2 cellular contexts compared by ENCODE assay signal in the genomic region with DNA sequence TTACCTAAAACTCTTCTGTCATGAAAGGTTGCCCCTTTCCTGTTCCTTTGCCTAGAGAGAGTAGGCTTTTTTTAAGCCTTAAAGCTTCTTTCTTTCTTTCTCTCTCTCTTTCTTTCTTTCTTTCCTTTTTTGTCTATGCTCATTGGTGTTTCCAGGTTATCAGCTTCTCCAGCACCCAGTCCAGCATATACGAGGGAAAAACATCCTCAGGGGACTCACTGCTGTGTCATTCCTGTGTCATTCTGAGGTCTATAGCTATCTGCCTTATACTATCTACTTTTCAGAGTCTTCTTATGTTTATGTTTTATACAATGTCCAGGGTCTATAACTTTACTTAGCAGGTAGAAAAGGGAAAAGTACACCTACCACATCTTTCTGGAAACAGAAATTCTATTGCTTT.
TF ChIP-seq lines count a peak whose summit lies in the region.

No MANE protein-coding gene starts in this region.

TF ChIP-seq in HepG2, 621 proteins besides CTCF, POLR2A, EP300 and RAD21 (continues in another document):
- no peak for TF ChIP-seq JUN (CRISPR knock-in tag; IDR thresholded peaks at IDR 0.05)
- TF ChIP-seq SP4 (CRISPR knock-in tag; IDR thresholded peaks at IDR 0.05): no peak
- TF ChIP-seq KMT2B (CRISPR knock-in tag; IDR thresholded peaks at IDR 0.05): no peak
- TF ChIP-seq PITX1 (CRISPR knock-in tag; IDR thresholded peaks at IDR 0.05): no peak
- TF ChIP-seq ZFP82 (CRISPR knock-in tag; IDR thresholded peaks at IDR 0.05; ENCODE audit: borderline replicate concordance): no peak
- TF ChIP-seq ZNF687 (CRISPR knock-in tag; IDR thresholded peaks at IDR 0.05): no peak
- TF ChIP-seq, protein P1, sequence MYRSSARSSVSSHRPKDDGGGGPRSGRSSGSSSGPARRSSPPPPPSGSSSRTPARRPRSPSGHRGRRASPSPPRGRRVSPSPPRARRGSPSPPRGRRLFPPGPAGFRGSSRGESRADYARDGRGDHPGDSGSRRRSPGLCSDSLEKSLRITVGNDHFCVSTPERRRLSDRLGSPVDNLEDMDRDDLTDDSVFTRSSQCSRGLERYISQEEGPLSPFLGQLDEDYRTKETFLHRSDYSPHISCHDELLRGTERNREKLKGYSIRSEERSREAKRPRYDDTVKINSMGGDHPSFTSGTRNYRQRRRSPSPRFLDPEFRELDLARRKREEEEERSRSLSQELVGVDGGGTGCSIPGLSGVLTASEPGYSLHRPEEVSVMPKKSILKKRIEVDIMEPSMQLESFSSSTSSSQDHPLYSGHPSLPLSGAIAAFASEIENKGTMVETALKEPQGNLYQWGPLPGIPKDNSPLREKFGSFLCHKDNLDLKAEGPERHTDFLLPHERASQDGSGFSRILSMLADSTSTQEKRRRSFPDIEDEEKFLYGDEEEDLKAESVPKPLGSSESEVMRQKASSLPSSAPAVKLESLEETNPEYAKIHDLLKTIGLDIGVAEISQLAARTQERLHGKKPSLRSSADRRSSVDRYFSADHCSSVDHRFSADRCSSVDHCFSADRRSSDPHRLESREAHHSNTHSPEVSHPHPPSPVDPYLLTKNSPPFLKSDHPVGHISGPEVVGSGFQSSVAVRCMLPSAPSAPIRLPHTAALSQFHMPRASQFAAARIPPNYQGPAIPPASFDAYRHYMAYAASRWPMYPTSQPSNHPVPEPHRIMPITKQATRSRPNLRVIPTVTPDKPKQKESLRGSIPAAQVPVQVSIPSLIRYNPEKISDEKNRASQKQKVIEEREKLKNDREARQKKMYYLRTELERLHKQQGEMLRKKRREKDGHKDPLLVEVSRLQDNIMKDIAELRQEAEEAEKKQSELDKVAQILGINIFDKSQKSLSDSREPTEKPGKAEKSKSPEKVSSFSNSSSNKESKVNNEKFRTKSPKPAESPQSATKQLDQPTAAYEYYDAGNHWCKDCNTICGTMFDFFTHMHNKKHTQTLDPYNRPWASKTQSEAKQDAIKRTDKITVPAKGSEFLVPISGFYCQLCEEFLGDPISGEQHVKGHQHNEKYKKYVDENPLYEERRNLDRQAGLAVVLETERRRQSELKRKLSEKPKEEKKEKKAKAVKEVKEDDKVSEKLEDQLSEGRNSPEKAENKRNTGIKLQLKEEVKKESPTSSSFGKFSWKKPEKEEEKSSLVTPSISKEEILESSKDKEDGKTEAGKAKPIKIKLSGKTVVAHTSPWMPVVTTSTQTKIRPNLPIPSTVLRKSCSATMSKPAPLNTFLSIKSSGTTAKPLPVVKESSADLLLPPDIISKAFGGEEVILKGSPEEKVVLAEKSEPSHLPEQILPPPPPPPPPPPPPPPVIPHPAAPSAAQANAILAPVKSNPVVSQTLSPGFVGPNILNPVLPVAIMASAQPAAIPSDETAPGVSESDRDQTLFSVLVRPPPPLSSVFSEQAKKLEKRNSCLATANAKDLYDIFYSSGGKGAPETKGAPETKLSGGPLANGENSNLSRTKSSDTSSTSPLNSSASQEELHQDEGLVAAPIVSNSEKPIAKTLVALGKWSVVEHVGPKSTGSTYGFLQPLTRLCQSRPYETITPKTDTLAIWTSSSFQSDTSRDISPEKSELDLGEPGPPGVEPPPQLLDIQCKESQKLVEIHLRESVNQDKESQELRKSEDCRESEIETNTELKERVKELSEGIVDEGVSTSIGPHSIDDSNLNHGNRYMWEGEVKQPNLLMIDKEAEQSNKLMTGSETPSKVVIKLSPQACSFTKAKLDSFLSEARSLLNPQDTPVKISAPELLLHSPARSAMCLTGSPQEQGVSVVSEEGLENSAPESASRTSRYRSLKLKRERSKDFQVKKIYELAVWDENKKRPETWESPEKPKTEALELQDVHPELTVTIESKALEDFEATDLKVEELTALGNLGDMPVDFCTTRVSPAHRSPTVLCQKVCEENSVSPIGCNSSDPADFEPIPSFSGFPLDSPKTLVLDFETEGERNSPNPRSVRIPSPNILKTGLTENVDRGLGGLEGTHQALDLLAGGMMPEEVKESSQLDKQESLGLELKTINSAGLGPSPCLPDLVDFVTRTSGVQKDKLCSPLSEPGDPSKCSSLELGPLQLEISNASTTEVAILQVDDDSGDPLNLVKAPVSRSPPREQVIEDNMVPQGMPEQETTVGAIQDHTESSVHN (CRISPR knock-in tag; IDR thresholded peaks at IDR 0.05): no peak
- no peak for TF ChIP-seq ZNF720 (CRISPR knock-in tag; IDR thresholded peaks at IDR 0.05)
- TF ChIP-seq ZNF530 (CRISPR knock-in tag; IDR thresholded peaks at IDR 0.05; ENCODE audit: low read depth): no peak
- TF ChIP-seq NPAS2 (CRISPR knock-in tag; IDR thresholded peaks at IDR 0.05; ENCODE audit: borderline replicate concordance): no peak
- no peak for TF ChIP-seq ZNF879 (CRISPR knock-in tag; IDR thresholded peaks at IDR 0.05)
- no peak for TF ChIP-seq KAT8 (CRISPR knock-in tag; IDR thresholded peaks at IDR 0.05)
- no peak for TF ChIP-seq PHB2 (IDR thresholded peaks at IDR 0.05; ENCODE audit: partially characterized antibody)
- TF ChIP-seq NCOR1 (IDR thresholded peaks at IDR 0.05; ENCODE audit: borderline replicate concordance, low read length): no peak
- TF ChIP-seq NFKB2 (CRISPR knock-in tag; IDR thresholded peaks at IDR 0.05; ENCODE audit: borderline replicate concordance): no peak
- TF ChIP-seq ZNF124 (CRISPR knock-in tag; IDR thresholded peaks at IDR 0.05): no peak
- no peak for TF ChIP-seq ZNF333 (CRISPR knock-in tag; IDR thresholded peaks at IDR 0.05; ENCODE audit: borderline replicate concordance)
- TF ChIP-seq MATR3 (CRISPR knock-in tag; IDR thresholded peaks at IDR 0.05): no peak

TF ChIP-seq in K562, 482 proteins besides CTCF, POLR2A, EP300 and RAD21 (continues in another document):
- no peak for TF ChIP-seq PCBP1 (IDR thresholded peaks at IDR 0.05; ENCODE audit: low read depth, low read length, poor library complexity, severe bottlenecking)
- peak; percentile 69 for TF ChIP-seq DPF2 (IDR thresholded peaks at IDR 0.05)
- no peak for TF ChIP-seq FOXP1 (CRISPR knock-in tag; IDR thresholded peaks at IDR 0.05)
- TF ChIP-seq CREB1 (IDR thresholded peaks at IDR 0.05): no peak
- no peak for TF ChIP-seq CREB1 (CRISPR knock-in tag; IDR thresholded peaks at IDR 0.05)
- TF ChIP-seq PCBP2 (IDR thresholded peaks at IDR 0.05; ENCODE audit: low read depth, low read length, poor library complexity, severe bottlenecking): no peak
- TF ChIP-seq TCF7 (IDR thresholded peaks at IDR 0.05; ENCODE audit: borderline replicate concordance): no peak
- TF ChIP-seq NELFE (IDR thresholded peaks at IDR 0.05; ENCODE audit: insufficient read depth, insufficient read length): no peak
- TF ChIP-seq CBFA2T3 (IDR thresholded peaks at IDR 0.05): peak; percentile 23; the same call in 1 of the 2 replicates
- peak; percentile 62 for TF ChIP-seq C11orf30 (IDR thresholded peaks at IDR 0.05; ENCODE audit: low read depth)
- TF ChIP-seq ZFX (CRISPR knock-in tag; IDR thresholded peaks at IDR 0.05): no peak
- peak; percentile 55; the same call in 1 of the 2 replicates for TF ChIP-seq ARID1B (IDR thresholded peaks at IDR 0.05)
- TF ChIP-seq ZNF445 (CRISPR knock-in tag; IDR thresholded peaks at IDR 0.05; ENCODE audit: low read depth): no peak
- no peak for TF ChIP-seq NR3C1 (CRISPR knock-in tag; IDR thresholded peaks at IDR 0.05)
- no peak for TF ChIP-seq FOXM1 (IDR thresholded peaks at IDR 0.05; ENCODE audit: low read depth)
- no peak for TF ChIP-seq FOXM1 (CRISPR knock-in tag; IDR thresholded peaks at IDR 0.05; ENCODE audit: low read depth)
- TF ChIP-seq MAFG (tag; conservative IDR thresholded peaks at IDR 0.05): peak; percentile 58
- TF ChIP-seq, protein P2, sequence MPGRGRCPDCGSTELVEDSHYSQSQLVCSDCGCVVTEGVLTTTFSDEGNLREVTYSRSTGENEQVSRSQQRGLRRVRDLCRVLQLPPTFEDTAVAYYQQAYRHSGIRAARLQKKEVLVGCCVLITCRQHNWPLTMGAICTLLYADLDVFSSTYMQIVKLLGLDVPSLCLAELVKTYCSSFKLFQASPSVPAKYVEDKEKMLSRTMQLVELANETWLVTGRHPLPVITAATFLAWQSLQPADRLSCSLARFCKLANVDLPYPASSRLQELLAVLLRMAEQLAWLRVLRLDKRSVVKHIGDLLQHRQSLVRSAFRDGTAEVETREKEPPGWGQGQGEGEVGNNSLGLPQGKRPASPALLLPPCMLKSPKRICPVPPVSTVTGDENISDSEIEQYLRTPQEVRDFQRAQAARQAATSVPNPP (IDR thresholded peaks at IDR 0.05; ENCODE audit: borderline replicate concordance, insufficient read depth, insufficient read length): no peak
- TF ChIP-seq KAT8 (IDR thresholded peaks at IDR 0.05; ENCODE audit: low read depth): no peak
- no peak for TF ChIP-seq CCAR2 (IDR thresholded peaks at IDR 0.05; ENCODE audit: low read depth, low read length)
- no peak for TF ChIP-seq SREBF1 (IDR thresholded peaks at IDR 0.05; ENCODE audit: borderline replicate concordance, low read depth, low read length)
- TF ChIP-seq, protein P3, sequence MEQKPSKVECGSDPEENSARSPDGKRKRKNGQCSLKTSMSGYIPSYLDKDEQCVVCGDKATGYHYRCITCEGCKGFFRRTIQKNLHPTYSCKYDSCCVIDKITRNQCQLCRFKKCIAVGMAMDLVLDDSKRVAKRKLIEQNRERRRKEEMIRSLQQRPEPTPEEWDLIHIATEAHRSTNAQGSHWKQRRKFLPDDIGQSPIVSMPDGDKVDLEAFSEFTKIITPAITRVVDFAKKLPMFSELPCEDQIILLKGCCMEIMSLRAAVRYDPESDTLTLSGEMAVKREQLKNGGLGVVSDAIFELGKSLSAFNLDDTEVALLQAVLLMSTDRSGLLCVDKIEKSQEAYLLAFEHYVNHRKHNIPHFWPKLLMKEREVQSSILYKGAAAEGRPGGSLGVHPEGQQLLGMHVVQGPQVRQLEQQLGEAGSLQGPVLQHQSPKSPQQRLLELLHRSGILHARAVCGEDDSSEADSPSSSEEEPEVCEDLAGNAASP (IDR thresholded peaks at IDR 0.05): no peak
- no peak for TF ChIP-seq ZNF740 (CRISPR knock-in tag; IDR thresholded peaks at IDR 0.05)
- TF ChIP-seq ZNF740 (tag; IDR thresholded peaks at IDR 0.05): no peak
- TF ChIP-seq, protein P4, sequence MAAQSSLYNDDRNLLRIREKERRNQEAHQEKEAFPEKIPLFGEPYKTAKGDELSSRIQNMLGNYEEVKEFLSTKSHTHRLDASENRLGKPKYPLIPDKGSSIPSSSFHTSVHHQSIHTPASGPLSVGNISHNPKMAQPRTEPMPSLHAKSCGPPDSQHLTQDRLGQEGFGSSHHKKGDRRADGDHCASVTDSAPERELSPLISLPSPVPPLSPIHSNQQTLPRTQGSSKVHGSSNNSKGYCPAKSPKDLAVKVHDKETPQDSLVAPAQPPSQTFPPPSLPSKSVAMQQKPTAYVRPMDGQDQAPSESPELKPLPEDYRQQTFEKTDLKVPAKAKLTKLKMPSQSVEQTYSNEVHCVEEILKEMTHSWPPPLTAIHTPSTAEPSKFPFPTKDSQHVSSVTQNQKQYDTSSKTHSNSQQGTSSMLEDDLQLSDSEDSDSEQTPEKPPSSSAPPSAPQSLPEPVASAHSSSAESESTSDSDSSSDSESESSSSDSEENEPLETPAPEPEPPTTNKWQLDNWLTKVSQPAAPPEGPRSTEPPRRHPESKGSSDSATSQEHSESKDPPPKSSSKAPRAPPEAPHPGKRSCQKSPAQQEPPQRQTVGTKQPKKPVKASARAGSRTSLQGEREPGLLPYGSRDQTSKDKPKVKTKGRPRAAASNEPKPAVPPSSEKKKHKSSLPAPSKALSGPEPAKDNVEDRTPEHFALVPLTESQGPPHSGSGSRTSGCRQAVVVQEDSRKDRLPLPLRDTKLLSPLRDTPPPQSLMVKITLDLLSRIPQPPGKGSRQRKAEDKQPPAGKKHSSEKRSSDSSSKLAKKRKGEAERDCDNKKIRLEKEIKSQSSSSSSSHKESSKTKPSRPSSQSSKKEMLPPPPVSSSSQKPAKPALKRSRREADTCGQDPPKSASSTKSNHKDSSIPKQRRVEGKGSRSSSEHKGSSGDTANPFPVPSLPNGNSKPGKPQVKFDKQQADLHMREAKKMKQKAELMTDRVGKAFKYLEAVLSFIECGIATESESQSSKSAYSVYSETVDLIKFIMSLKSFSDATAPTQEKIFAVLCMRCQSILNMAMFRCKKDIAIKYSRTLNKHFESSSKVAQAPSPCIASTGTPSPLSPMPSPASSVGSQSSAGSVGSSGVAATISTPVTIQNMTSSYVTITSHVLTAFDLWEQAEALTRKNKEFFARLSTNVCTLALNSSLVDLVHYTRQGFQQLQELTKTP (IDR thresholded peaks at IDR 0.05; ENCODE audit: low read depth in 1 of 2, partially characterized antibody in 2 of 2): no peak
- TF ChIP-seq HDAC8 (tag; IDR thresholded peaks at IDR 0.05): no peak
- no peak for TF ChIP-seq MEF2A (IDR thresholded peaks at IDR 0.05; ENCODE audit: control insufficient read depth, low read depth, low read length)
- TF ChIP-seq, protein P5, sequence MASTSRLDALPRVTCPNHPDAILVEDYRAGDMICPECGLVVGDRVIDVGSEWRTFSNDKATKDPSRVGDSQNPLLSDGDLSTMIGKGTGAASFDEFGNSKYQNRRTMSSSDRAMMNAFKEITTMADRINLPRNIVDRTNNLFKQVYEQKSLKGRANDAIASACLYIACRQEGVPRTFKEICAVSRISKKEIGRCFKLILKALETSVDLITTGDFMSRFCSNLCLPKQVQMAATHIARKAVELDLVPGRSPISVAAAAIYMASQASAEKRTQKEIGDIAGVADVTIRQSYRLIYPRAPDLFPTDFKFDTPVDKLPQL (IDR thresholded peaks at IDR 0.05; ENCODE audit: extremely low read depth, insufficient read length): no peak
- TF ChIP-seq BMI1 (IDR thresholded peaks at IDR 0.05; ENCODE audit: low read length): no peak
- no peak for TF ChIP-seq GABPB2 (CRISPR knock-in tag; conservative IDR thresholded peaks at IDR 0.05)
- TF ChIP-seq, protein P6, sequence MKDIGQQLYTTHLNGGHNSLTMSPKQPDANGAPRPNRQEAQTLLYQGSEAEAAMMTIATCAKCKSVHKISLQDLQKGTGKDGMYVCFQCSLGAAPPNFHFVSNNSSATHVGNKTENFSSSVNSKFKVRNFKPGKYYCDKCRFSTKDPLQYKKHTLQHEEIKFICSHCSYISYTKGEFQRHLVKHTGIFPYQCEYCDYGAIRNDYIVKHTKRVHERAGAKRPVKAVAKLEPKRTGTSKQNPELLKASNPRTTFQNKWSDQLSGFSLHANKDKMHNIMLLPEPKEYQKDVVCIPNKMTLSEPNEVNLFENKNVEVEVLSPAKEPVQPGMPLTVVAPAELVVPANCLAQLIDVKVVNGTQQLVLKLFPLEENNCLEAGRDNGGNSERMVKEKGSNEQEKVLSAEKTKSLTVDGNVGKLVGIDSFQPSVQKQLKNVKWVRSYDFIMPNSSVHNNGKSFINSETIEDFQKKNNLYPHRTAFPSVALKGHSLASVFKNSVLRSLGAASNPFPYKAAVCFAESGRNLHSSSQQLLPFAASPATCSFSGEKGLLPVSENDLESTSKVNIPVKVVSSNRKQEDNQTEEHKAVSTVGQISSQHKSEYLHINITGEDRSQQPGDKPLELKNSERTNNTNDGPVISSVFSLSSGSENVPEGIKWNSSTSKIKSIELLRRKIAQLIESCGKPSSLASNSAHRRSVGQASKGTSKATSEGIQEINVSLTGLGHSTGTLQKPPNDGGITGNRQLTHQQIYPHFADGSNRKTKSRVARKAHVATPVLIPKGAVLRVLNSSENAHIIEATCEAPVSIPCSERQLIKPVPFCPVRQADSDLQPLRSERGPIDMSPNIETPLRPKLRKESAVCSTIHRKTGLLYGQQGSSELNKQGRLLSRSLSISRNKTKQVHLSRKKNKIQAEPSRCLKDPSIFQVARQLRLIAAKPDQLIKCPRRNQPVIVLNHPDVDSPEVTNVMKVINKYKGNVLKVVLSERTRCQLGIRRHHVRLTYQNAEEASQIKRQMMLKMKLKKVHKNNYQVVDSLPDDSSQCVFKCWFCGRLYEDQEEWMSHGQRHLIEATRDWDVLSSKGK (CRISPR knock-in tag; IDR thresholded peaks at IDR 0.05): no peak
